21 cellular contexts compared by ENCODE assay signal in genomic region chr17:627051-627450, GRCh38.
DNase-seq lines count a peak whose midpoint lies in the region; ATAC-seq, FAIRE-seq and TF ChIP-seq lines count a peak whose summit lies in the region.
"Had no signal": no experiment of that assay in that cellular context is flagged by ENCODE, and none has a peak within 500 bp of the region (broad histone marks: within the 10 kb centered on the region; RNA-seq: fewer than 3 reads in every experiment).

No MANE protein-coding gene starts in this region.

- POLR2A ChIA-PET in H1 (lab: Charles Lee; ENCODE audit: partially characterized antibody), result interaction anchor here (0.6 kb wide), 1 partner anchor 92 kb away, joined by 3 read pairs; no protein-coding TSS in a partner anchor

- no peaks in the 10 kb centered on the region for H3K79me2 ChIP-seq in H9 (ENCODE audit: insufficient read depth, low read length)
- H3K79me2 ChIP-seq in H1 (ENCODE audit: control insufficient read depth in 1 of 2, insufficient read depth in 2 of 2, low read length in 2 of 2), result no peaks in the 10 kb centered on the region
- no peaks in the 10 kb centered on the region for H3K79me2 ChIP-seq in mesendoderm (ENCODE audit: control insufficient read depth, insufficient read depth, low read length)

- H4K5ac ChIP-seq in H9 (ENCODE audit: insufficient read length, low read depth, low read length) (no peak overlapping the region), H1 (ENCODE audit: insufficient read length, low read depth, low read length) (no peak overlapping the region), mesendoderm (ENCODE audit: low read length) (no peak overlapping the region)

- H3K4me1 Mint-ChIP-seq in H9, result peaks cover 4 to 8% of the 10 kb centered on the region in 2 experiments; a peak in 3 of 4 replicates
- H3K4me1 Mint-ChIP-seq in effector memory CD8-positive, alpha-beta T cell (ENCODE audit: low read depth in 2 of 2), result no peaks in the 10 kb centered on the region

- H3K18ac ChIP-seq in H9 (ENCODE audit: insufficient read length, low read depth, low read length) (no peak overlapping the region), H1 (ENCODE audit: extremely low read depth, low read length) (no peak overlapping the region), mesendoderm (ENCODE audit: low read length) (no peak overlapping the region)

- H3K23me2 ChIP-seq in H9 (ENCODE audit: insufficient read length, low read depth, low read length, poor library complexity, severe bottlenecking) (no peaks in the 10 kb centered on the region), H1 (ENCODE audit: low read depth, low read length) (no peaks in the 10 kb centered on the region)

- no peak for TF ChIP-seq EP300 in H1 (IDR thresholded peaks at IDR 0.05; ENCODE audit: borderline replicate concordance in 1 of 2, low read depth in 2 of 2, low read length in 2 of 2)

- WGBS in H9 (ENCODE audit: extremely low coverage, insufficient read length, low lambda C conversion rate), result no CpG with 5 or more reads among the region's 8 CpGs
- WGBS in H1 (ENCODE audit: extremely low coverage in 1 of 2, insufficient coverage in 1 of 2, insufficient read length in 1 of 2, insufficient replicate concordance in 2 of 2, low coverage in 1 of 2, low lambda C conversion rate in 2 of 2, missing lambda C conversion rate in 1 of 2), 2 experiments, result 94% methylated on average over 8 of the region's 8 CpGs; no CpG with 5 or more reads in 1 of the 2 experiments
- WGBS in mesendoderm (ENCODE audit: extremely low coverage, insufficient coverage, low lambda C conversion rate), result no CpG with 5 or more reads among the region's 8 CpGs

- TF ChIP-seq CTCF in H9 (conservative IDR thresholded peaks at IDR 0.05) (peak; percentile 36; the same call in 1 of the 3 replicates), brain microvascular endothelial cell (IDR thresholded peaks at IDR 0.05; ENCODE audit: low read depth, low read length, missing control alignments) (peak; percentile 31), H1 (IDR thresholded peaks at IDR 0.05; ENCODE audit: control extremely low read depth in 1 of 3, insufficient read depth in 1 of 3, low read depth in 1 of 3, low read length in 3 of 3) (peak in 2 of 3 experiments; percentile 10 to 16; a peak in 2 of 4 replicates)

- no peak overlapping the region for H2AFZ ChIP-seq in H9 (ENCODE audit: low read length)
- no peak overlapping the region for H2AFZ ChIP-seq in H1 (ENCODE audit: low read length)

- H2BK120ac ChIP-seq in H9 (ENCODE audit: low read depth, low read length, poor library complexity, severe bottlenecking) (no peak overlapping the region), H1 (replicated peaks; ENCODE audit: low read depth, low read length) (no peak overlapping the region), mesendoderm (ENCODE audit: low read depth, low read length) (no peak overlapping the region)

- DNase-seq in H9, result no peak
- DNase-seq in brain microvascular endothelial cell, result no peak
- DNase-seq in H1 (ENCODE audit: low read depth in 1 of 2, low spot score in 2 of 2), result no peak
- peak; percentile 15 for DNase-seq in mesendoderm
- no peak for DNase-seq in effector memory CD8-positive, alpha-beta T cell
- DNase-seq in NCI-H1092 (lab: John Stamatoyannopoulos, UW), result no peak
- DNase-seq in activated CD4-positive, alpha-beta T cell treated with anti-CD3 and anti-CD28 coated beads for 1 hour, result no peak
- DNase-seq in NCI-H1092 treated with DMSO at 0.1 percent for 48 hours (lab: John Stamatoyannopoulos, UW), result no peak
- DNase-seq: MG63; NCI-H1436 treated with DMSO at 0.1 percent for 48 hours; NCI-H2029; NCI-H2227 treated with DMSO at 0.1 percent for 48 hours; NCI-H510A treated with DMSO at 0.1 percent for 48 hours; NCI-H774; NK-92 treated with Interleukin-12 subunit alpha and Interleukin-12 subunit beta, amount 100 ng/mL, for 24 hours; SIG-M5 had no signal

- ATAC-seq in effector memory CD8-positive, alpha-beta T cell (replicated peaks), result no peak
- ATAC-seq: Panc1 had no signal

- no peak overlapping the region; a peak in 2 of 7 replicates for H3K27ac Mint-ChIP-seq in H9
- no peak overlapping the region for H3K27ac Mint-ChIP-seq in effector memory CD8-positive, alpha-beta T cell

- H3K9me3 ChIP-seq in H9 (ENCODE audit: control insufficient read depth, low read depth, low read length) (no peaks in the 10 kb centered on the region), H1 (ENCODE audit: insufficient read depth in 2 of 2, low read depth in 1 of 2, low read length in 1 of 2) (no peaks in the 10 kb centered on the region)
- H3K9me3 ChIP-seq: MG63 had no signal

- FAIRE-seq in H1 (lab: Jason Lieb, UNC), result no peak
- FAIRE-seq: A204.1, GM19239, H54 had no signal

- H3K4ac ChIP-seq in H9 (ENCODE audit: low read depth, low read length) (no peak overlapping the region), H1 (replicated peaks; ENCODE audit: insufficient read length, low read depth, low read length) (no peak overlapping the region), mesendoderm (ENCODE audit: low read depth, low read length) (no peak overlapping the region)

- in situ Hi-C loops in brain microvascular endothelial cell (cut with HindIII; ENCODE audit: low pct_ligation_motif_present, low sequenced_read_pairs), result no loop called here

- no peak; a peak in 1 of 4 replicates for TF ChIP-seq RAD21 in H1 (IDR thresholded peaks at IDR 0.05 in 1 of 2, conservative IDR thresholded peaks at IDR 0.05 in 1 of 2; ENCODE audit: low read depth in 2 of 2, low read length in 2 of 2)

- no peak overlapping the region for H3K4me3 Mint-ChIP-seq in H9
- no peak overlapping the region for H3K4me3 Mint-ChIP-seq in effector memory CD8-positive, alpha-beta T cell

- H2BK12ac ChIP-seq in H9 (ENCODE audit: insufficient read length, low read depth, low read length) (no peak overlapping the region), H1 (ENCODE audit: low read depth, low read length) (no peak overlapping the region)

- H2BK15ac ChIP-seq in H9 (ENCODE audit: low read depth, low read length) (no peak overlapping the region), H1 (ENCODE audit: low read length) (no peak overlapping the region), mesendoderm (replicated peaks; ENCODE audit: low read depth) (no peak overlapping the region)

- H3K4me2 ChIP-seq in H9 (ENCODE audit: insufficient read depth, insufficient read length, low read length) (no peak overlapping the region), H1 (ENCODE audit: insufficient read depth in 1 of 2, low read depth in 2 of 2, low read length in 2 of 2) (no peak overlapping the region), mesendoderm (ENCODE audit: low read length) (no peak overlapping the region)

- no peak overlapping the region for H3K4me3 ChIP-seq in brain microvascular endothelial cell (ENCODE audit: low read depth, low read length)
- no peak overlapping the region for H3K4me3 ChIP-seq in H1 (ENCODE audit: extremely low read depth in 1 of 4, insufficient read depth in 2 of 4, low read depth in 3 of 4, low read length in 4 of 4)
- no peak overlapping the region for H3K4me3 ChIP-seq in mesendoderm (ENCODE audit: low read length)
- H3K4me3 ChIP-seq: MG63 had no signal

- H4K91ac ChIP-seq in H9 (ENCODE audit: insufficient read length, low read depth, low read length) (no peak overlapping the region), H1 (replicated peaks; ENCODE audit: insufficient read length, low read length) (no peak overlapping the region)

- H2BK5ac ChIP-seq in H9 (ENCODE audit: insufficient read length, low read length) (no peak overlapping the region), H1 (ENCODE audit: low read depth, low read length) (no peak overlapping the region), mesendoderm (ENCODE audit: low read length) (no peak overlapping the region)

- H3K23ac ChIP-seq in H9 (ENCODE audit: insufficient read length, low read depth, low read length) (no peak overlapping the region), H1 (ENCODE audit: insufficient read length) (no peak overlapping the region), mesendoderm (ENCODE audit: low read length) (no peak overlapping the region)

- H3K27me3 Mint-ChIP-seq in H9 (ENCODE audit: low read depth), result no peaks in the 10 kb centered on the region; the same call in 1 of the 2 replicates
- no peaks in the 10 kb centered on the region for H3K27me3 Mint-ChIP-seq in effector memory CD8-positive, alpha-beta T cell

- H3T11ph ChIP-seq in H9 (ENCODE audit: low read length), result no peak overlapping the region

- no peaks in the 10 kb centered on the region for H3K9me3 Mint-ChIP-seq in H9
- no peaks in the 10 kb centered on the region for H3K9me3 Mint-ChIP-seq in effector memory CD8-positive, alpha-beta T cell

- no peak overlapping the region for H3K27ac ChIP-seq in H9 (ENCODE audit: insufficient read length, low read depth, low read length)
- no peak overlapping the region for H3K27ac ChIP-seq in brain microvascular endothelial cell
- no peak overlapping the region for H3K27ac ChIP-seq in H1 (ENCODE audit: low read depth, low read length)
- no peak overlapping the region for H3K27ac ChIP-seq in mesendoderm (ENCODE audit: low read depth, low read length)
- H3K27ac ChIP-seq: C4-2B had no signal

- H2BK20ac ChIP-seq in H9 (ENCODE audit: low read depth, low read length, poor library complexity, severe bottlenecking), result no peak overlapping the region
- no peak overlapping the region for H2BK20ac ChIP-seq in H1 (ENCODE audit: low read length)

- no peak for TF ChIP-seq POLR2A in H1 (IDR thresholded peaks at IDR 0.05; ENCODE audit: control extremely low read depth in 1 of 2, low read depth in 2 of 2, low read length in 2 of 2)

- H3K36me3 ChIP-seq in brain microvascular endothelial cell (replicated peaks) (peaks cover 31% of the 10 kb centered on the region), H1 (ENCODE audit: control insufficient read depth in 2 of 4, insufficient read depth in 4 of 4, low read length in 3 of 4) (peaks cover 0 to 10% (median 5%) of the 10 kb centered on the region in 4 experiments; a peak in 7 of 8 replicates), mesendoderm (ENCODE audit: control insufficient read depth, insufficient read depth, low read length) (peaks cover 7% of the 10 kb centered on the region)

- peaks cover 13 to 67% (median 29%) of the 10 kb centered on the region in 3 experiments; a peak in 6 of 7 replicates for H3K36me3 Mint-ChIP-seq in H9 (ENCODE audit: insufficient read depth in 1 of 3, low read depth in 3 of 3)
- peaks cover 33% of the 10 kb centered on the region for H3K36me3 Mint-ChIP-seq in effector memory CD8-positive, alpha-beta T cell (ENCODE audit: insufficient read depth)

- no peak overlapping the region for H2AK5ac ChIP-seq in H9 (ENCODE audit: insufficient read length, low read length)
- no peak overlapping the region for H2AK5ac ChIP-seq in H1 (ENCODE audit: low read depth, low read length)
- no peak overlapping the region for H2AK5ac ChIP-seq in mesendoderm (ENCODE audit: low read length)

- CTCF ChIA-PET in H1 (lab: Charles Lee; ENCODE audit: partially characterized antibody), result interaction anchor here (0.9 to 1.6 kb wide), 6 partner anchors 10 to 215 kb away, joined by 3 to 5 read pairs (median 4); no protein-coding TSS in a partner anchor

- H4K20me1 ChIP-seq in H9 (ENCODE audit: control insufficient read depth, insufficient read depth, insufficient read length) (no peaks in the 10 kb centered on the region), H1 (replicated peaks in 1 of 2; ENCODE audit: control insufficient read depth in 1 of 2, insufficient read depth in 2 of 2, low read length in 2 of 2) (peaks cover 0 to 3% of the 10 kb centered on the region in 2 experiments)

- H3K79me1 ChIP-seq in H9 (ENCODE audit: insufficient read depth, low read depth, low read length, poor library complexity, severe bottlenecking), result no peaks in the 10 kb centered on the region
- H3K79me1 ChIP-seq in H1 (ENCODE audit: low read depth, low read length), result no peaks in the 10 kb centered on the region
- H3K79me1 ChIP-seq in mesendoderm (ENCODE audit: low read length), result no peaks in the 10 kb centered on the region

- H4K8ac ChIP-seq in H9 (replicated peaks; ENCODE audit: insufficient read length, low read depth, low read length) (no peak overlapping the region), H1 (ENCODE audit: extremely low read depth, insufficient read depth, low read length) (no peak overlapping the region; the same call in 1 of the 2 replicates), mesendoderm (ENCODE audit: low read depth, low read length) (no peak overlapping the region)

- H3K9ac ChIP-seq in H9 (ENCODE audit: extremely low read depth, insufficient read length, low read length), result no peak overlapping the region
- no peak overlapping the region; a peak in 1 of 7 replicates for H3K9ac ChIP-seq in H1 (replicated peaks in 1 of 4; ENCODE audit: extremely low read depth in 1 of 4, low read depth in 3 of 4, low read length in 3 of 4)
- H3K9ac ChIP-seq in mesendoderm (ENCODE audit: low read length), result no peak overlapping the region

- no peaks in the 10 kb centered on the region for H3K4me1 ChIP-seq in H9 (ENCODE audit: insufficient read depth, low read length)
- no peaks in the 10 kb centered on the region for H3K4me1 ChIP-seq in H1 (replicated peaks in 1 of 4; ENCODE audit: control insufficient read depth in 3 of 4, insufficient read depth in 4 of 4, low read length in 3 of 4)
- no peaks in the 10 kb centered on the region for H3K4me1 ChIP-seq in mesendoderm (ENCODE audit: control insufficient read depth, low read depth, low read length)

- H3K56ac ChIP-seq in H9 (ENCODE audit: insufficient read length, low read depth, low read length) (no peak overlapping the region), H1 (replicated peaks; ENCODE audit: insufficient read length, low read depth, low read length) (no peak overlapping the region), mesendoderm (ENCODE audit: low read length) (no peak overlapping the region)

- H3K14ac ChIP-seq in H9 (ENCODE audit: insufficient read depth, low read length) (no peak overlapping the region), H1 (ENCODE audit: insufficient read length) (no peak overlapping the region)

- H3K27me3 ChIP-seq in H9 (ENCODE audit: insufficient read depth, low read length) (no peaks in the 10 kb centered on the region), brain microvascular endothelial cell (replicated peaks) (no peaks in the 10 kb centered on the region), H1 (replicated peaks in 1 of 4; ENCODE audit: control insufficient read depth in 3 of 4, extremely low read depth in 1 of 4, insufficient read depth in 3 of 4, low read length in 3 of 4) (no peaks in the 10 kb centered on the region), mesendoderm (ENCODE audit: insufficient read depth, low read length, poor library complexity) (no peaks in the 10 kb centered on the region)
- H3K27me3 ChIP-seq: MG63 had no signal
